Comparison of ENCODE assay signal across 16 cellular contexts in the genomic region with DNA sequence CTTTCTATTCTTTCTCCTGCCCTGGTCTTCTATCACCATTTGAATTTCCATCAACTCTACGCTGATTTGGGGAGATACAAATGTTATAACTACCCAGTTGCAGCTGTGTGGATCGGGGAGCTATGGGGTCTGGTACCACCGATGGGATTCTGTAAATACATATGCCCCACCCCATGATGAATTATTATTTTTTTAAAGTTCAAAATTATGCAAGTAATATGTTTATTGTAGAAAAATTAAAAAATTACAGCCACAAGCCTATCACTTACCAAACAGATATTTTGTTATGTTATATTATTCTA. TPM values are rescaled to one million over a fixed set of nuclear protein-coding genes. Genes with fewer than 3 reads are reported as not detected.
DNase-seq lines count a peak whose midpoint lies in the region; ATAC-seq, FAIRE-seq and TF ChIP-seq lines count a peak whose summit lies in the region.
"Had no signal": no experiment of that assay in that cellular context is flagged by ENCODE, and none has a peak within 500 bp of the region (broad histone marks: within the 10 kb centered on the region; RNA-seq: fewer than 3 reads in every experiment).

No MANE protein-coding gene starts in this region.

- no peaks in the 10 kb centered on the region for H3K36me3 Mint-ChIP-seq in activated CD8-positive, alpha-beta T cell treated with anti-CD3 and anti-CD28 coated beads for 36 hours (ENCODE audit: low read depth)
- no peaks in the 10 kb centered on the region for H3K36me3 Mint-ChIP-seq in activated CD8-positive, alpha-beta T cell treated with anti-CD3 and anti-CD28 coated beads, Interleukin-2, amount 10 ng/mL, durations not matched to agents 7 days and 5 days (ENCODE audit: low read depth)
- H3K36me3 Mint-ChIP-seq in astrocyte (ENCODE audit: low read depth, unreplicated experiment): no peaks in the 10 kb centered on the region
- no peaks in the 10 kb centered on the region for H3K36me3 Mint-ChIP-seq in activated T-cell treated with anti-CD3 and anti-CD28 coated beads, Interleukin-2, amount 50 U/mL, for 4 hours (ENCODE audit: insufficient read depth)
- H3K36me3 Mint-ChIP-seq: CD4-positive, alpha-beta memory T cell; T-cell had no signal

- no peak overlapping the region for H3K4me3 Mint-ChIP-seq in activated CD8-positive, alpha-beta T cell treated with anti-CD3 and anti-CD28 coated beads for 36 hours
- H3K4me3 Mint-ChIP-seq in activated CD8-positive, alpha-beta T cell treated with anti-CD3 and anti-CD28 coated beads, Interleukin-2, amount 10 ng/mL, durations not matched to agents 7 days and 5 days: no peak overlapping the region
- no peak overlapping the region for H3K4me3 Mint-ChIP-seq in astrocyte (ENCODE audit: unreplicated experiment)
- no peak overlapping the region for H3K4me3 Mint-ChIP-seq in activated T-cell treated with anti-CD3 and anti-CD28 coated beads, Interleukin-2, amount 50 U/mL, for 4 hours
- H3K4me3 Mint-ChIP-seq: activated T-cell treated with anti-CD3 and anti-CD28 coated beads, Interleukin-2, amount 50 U/mL, for 24 hours; stimulated activated effector memory CD8-positive, alpha-beta T cell treated with anti-CD3 and anti-CD28 coated beads, Interleukin-12 subunit alpha, Interleukin-12 subunit beta, amount 100 ng/mL, for 72 hours; T-cell had no signal

- CTCF ChIA-PET in activated CD8-positive, alpha-beta T cell treated with anti-CD3 and anti-CD28 coated beads for 36 hours (lab: Charles Lee): interaction anchor here (0.6 to 5.2 kb wide), 66 partner anchors 10 to 491 kb away, joined by 3 to 281 read pairs (median 5); no protein-coding TSS in a partner anchor
- CTCF ChIA-PET in activated CD8-positive, alpha-beta T cell treated with anti-CD3 and anti-CD28 coated beads, Interleukin-2, amount 10 ng/mL, durations not matched to agents 7 days and 5 days (lab: Charles Lee): interaction anchor here (0.8 to 5.8 kb wide), 67 partner anchors 10 to 434 kb away, joined by 3 to 279 read pairs (median 4); partner anchors contain the start of gene HSPA8

- H3K36me3 ChIP-seq in KMS-11 (ENCODE audit: insufficient read depth) (no peaks in the 10 kb centered on the region), astrocyte (ENCODE audit: insufficient read depth, low read length) (no peaks in the 10 kb centered on the region), osteoblast (ENCODE audit: insufficient read depth, low read length) (no peaks in the 10 kb centered on the region)
- H3K36me3 ChIP-seq: HAP-1, thyroid gland had no signal

- intact Hi-C loops in activated CD8-positive, alpha-beta T cell treated with anti-CD3 and anti-CD28 coated beads for 36 hours (cut with micrococcal nuclease): loop anchor here (1.0 kb wide), 1 partner anchor 136 kb away; no protein-coding TSS in a partner anchor

- no peak overlapping the region for H3K4me2 ChIP-seq in KMS-11
- peak overlapping the region; percentile 64 for H3K4me2 ChIP-seq in astrocyte (ENCODE audit: low read length)
- peak overlapping the region; percentile 74 for H3K4me2 ChIP-seq in osteoblast (ENCODE audit: insufficient read depth, low read length)

- no peaks in the 10 kb centered on the region for H3K79me2 ChIP-seq in KMS-11 (ENCODE audit: insufficient read depth, low read depth)
- no peaks in the 10 kb centered on the region for H3K79me2 ChIP-seq in astrocyte (ENCODE audit: insufficient read depth, low read length)
- no peaks in the 10 kb centered on the region for H3K79me2 ChIP-seq in osteoblast (ENCODE audit: insufficient read depth, low read length)

- no peaks in the 10 kb centered on the region for H3K27me3 ChIP-seq in KMS-11 (ENCODE audit: insufficient read depth, low read depth)
- no peaks in the 10 kb centered on the region for H3K27me3 ChIP-seq in astrocyte (ENCODE audit: insufficient read depth, low read length)
- H3K27me3 ChIP-seq in osteoblast (ENCODE audit: insufficient read depth, low read length): no peaks in the 10 kb centered on the region
- H3K27me3 ChIP-seq: thyroid gland had no signal

- no peaks in the 10 kb centered on the region for H4K20me1 ChIP-seq in KMS-11 (ENCODE audit: insufficient read depth)
- no peaks in the 10 kb centered on the region for H4K20me1 ChIP-seq in astrocyte (ENCODE audit: insufficient read depth, low read length)
- no peaks in the 10 kb centered on the region for H4K20me1 ChIP-seq in osteoblast (ENCODE audit: insufficient read depth, low read length)

- DNase-seq in activated CD8-positive, alpha-beta T cell treated with anti-CD3 and anti-CD28 coated beads for 36 hours: no peak
- DNase-seq in activated CD8-positive, alpha-beta T cell treated with anti-CD3 and anti-CD28 coated beads, Interleukin-2, amount 10 ng/mL, durations not matched to agents 7 days and 5 days: no peak
- DNase-seq in astrocyte (ENCODE audit: low read depth) (no peak), osteoblast (ENCODE audit: insufficient read length, low spot score, missing footprints) (no peak), kidney glomerular epithelial cell (lab: John Stamatoyannopoulos, UW) (no peak), NOMO-1 (lab: John Stamatoyannopoulos, UW; ENCODE audit: unreplicated experiment in 2 of 2) (no peak)
- no peak for DNase-seq in activated T-cell treated with anti-CD3 and anti-CD28 coated beads, Interleukin-2, amount 50 U/mL, for 4 hours

- H3K27ac ChIP-seq in KMS-11: no peak overlapping the region
- H3K27ac ChIP-seq in astrocyte (ENCODE audit: low read depth, low read length): no peak overlapping the region
- no peak overlapping the region for H3K27ac ChIP-seq in osteoblast (ENCODE audit: low read depth, low read length)
- H3K27ac ChIP-seq: coronary artery, thyroid gland had no signal

- H3K4me3 ChIP-seq in KMS-11 (IDR thresholded peaks at IDR 0.05; ENCODE audit: insufficient read depth, low read depth, low read length) (no peak overlapping the region), astrocyte (ENCODE audit: insufficient read depth, low read depth, low read length) (no peak overlapping the region), osteoblast (ENCODE audit: insufficient read depth, low read length) (no peak overlapping the region)
- H3K4me3 ChIP-seq: HAP-1, mucosa of descending colon, thyroid gland had no signal

- no peak for FAIRE-seq in astrocyte (lab: Jason Lieb, UNC)

- no peaks in the 10 kb centered on the region for H3K4me1 ChIP-seq in KMS-11 (ENCODE audit: low read depth, poor library complexity, severe bottlenecking)
- H3K4me1 ChIP-seq in astrocyte (ENCODE audit: insufficient read depth, low read length): peaks cover 3% of the 10 kb centered on the region
- peaks cover 25% of the 10 kb centered on the region for H3K4me1 ChIP-seq in osteoblast (ENCODE audit: insufficient read depth, low read length)
- H3K4me1 ChIP-seq: HAP-1 had no signal

- H3K27me3 Mint-ChIP-seq in activated CD8-positive, alpha-beta T cell treated with anti-CD3 and anti-CD28 coated beads for 36 hours: peaks cover 11% of the 10 kb centered on the region
- peaks cover 26% of the 10 kb centered on the region for H3K27me3 Mint-ChIP-seq in activated CD8-positive, alpha-beta T cell treated with anti-CD3 and anti-CD28 coated beads, Interleukin-2, amount 10 ng/mL, durations not matched to agents 7 days and 5 days (ENCODE audit: low read depth)
- peaks cover under 1% of the 10 kb centered on the region for H3K27me3 Mint-ChIP-seq in astrocyte (ENCODE audit: low read depth, unreplicated experiment)
- H3K27me3 Mint-ChIP-seq in activated T-cell treated with anti-CD3 and anti-CD28 coated beads, Interleukin-2, amount 50 U/mL, for 4 hours (ENCODE audit: low read depth): peaks cover 2% of the 10 kb centered on the region

- POLR2A ChIA-PET in activated CD8-positive, alpha-beta T cell treated with anti-CD3 and anti-CD28 coated beads for 36 hours (lab: Charles Lee): interaction anchor here (0.7 to 1.1 kb wide), 3 partner anchors 11 to 137 kb away, joined by 3 to 5 read pairs (median 4); no protein-coding TSS in a partner anchor
- POLR2A ChIA-PET in activated CD8-positive, alpha-beta T cell treated with anti-CD3 and anti-CD28 coated beads, Interleukin-2, amount 10 ng/mL, durations not matched to agents 7 days and 5 days (lab: Charles Lee): interaction anchor here (0.6 to 1.1 kb wide), 4 partner anchors 10 to 194 kb away, joined by 3 to 4 read pairs (median 4); partner anchors contain the start of gene HSPA8

- H2AFZ ChIP-seq in KMS-11 (ENCODE audit: low read depth): no peak overlapping the region
- no peak overlapping the region for H2AFZ ChIP-seq in astrocyte (ENCODE audit: low read depth, low read length)
- no peak overlapping the region for H2AFZ ChIP-seq in osteoblast (ENCODE audit: low read length)

- H3K4me1 Mint-ChIP-seq in activated CD8-positive, alpha-beta T cell treated with anti-CD3 and anti-CD28 coated beads for 36 hours (ENCODE audit: low read depth): peaks cover 4% of the 10 kb centered on the region
- H3K4me1 Mint-ChIP-seq in activated CD8-positive, alpha-beta T cell treated with anti-CD3 and anti-CD28 coated beads, Interleukin-2, amount 10 ng/mL, durations not matched to agents 7 days and 5 days (ENCODE audit: low read depth): peaks cover 7% of the 10 kb centered on the region
- H3K4me1 Mint-ChIP-seq in astrocyte (ENCODE audit: low read depth, unreplicated experiment): peaks cover 17% of the 10 kb centered on the region
- no peaks in the 10 kb centered on the region for H3K4me1 Mint-ChIP-seq in activated T-cell treated with anti-CD3 and anti-CD28 coated beads, Interleukin-2, amount 50 U/mL, for 4 hours (ENCODE audit: low read depth)

- ATAC-seq in activated CD8-positive, alpha-beta T cell treated with anti-CD3 and anti-CD28 coated beads for 36 hours: no peak
- ATAC-seq in activated CD8-positive, alpha-beta T cell treated with anti-CD3 and anti-CD28 coated beads, Interleukin-2, amount 10 ng/mL, durations not matched to agents 7 days and 5 days: no peak
- ATAC-seq in activated T-cell treated with anti-CD3 and anti-CD28 coated beads, Interleukin-2, amount 50 U/mL, for 4 hours: no peak

- H3K9ac ChIP-seq in KMS-11 (no peak overlapping the region), astrocyte (ENCODE audit: low read length) (no peak overlapping the region)

- H3K9me3 ChIP-seq in astrocyte (ENCODE audit: insufficient read depth, low read depth, low read length) (no peaks in the 10 kb centered on the region), osteoblast (ENCODE audit: low read depth, low read length) (no peaks in the 10 kb centered on the region)
- H3K9me3 ChIP-seq: HAP-1, mucosa of descending colon, thyroid gland had no signal

- H3K9me3 Mint-ChIP-seq in activated CD8-positive, alpha-beta T cell treated with anti-CD3 and anti-CD28 coated beads for 36 hours: no peaks in the 10 kb centered on the region
- H3K9me3 Mint-ChIP-seq in activated CD8-positive, alpha-beta T cell treated with anti-CD3 and anti-CD28 coated beads, Interleukin-2, amount 10 ng/mL, durations not matched to agents 7 days and 5 days (ENCODE audit: insufficient read depth): no peaks in the 10 kb centered on the region
- H3K9me3 Mint-ChIP-seq in astrocyte (ENCODE audit: unreplicated experiment): peaks cover 2% of the 10 kb centered on the region
- no peaks in the 10 kb centered on the region for H3K9me3 Mint-ChIP-seq in activated T-cell treated with anti-CD3 and anti-CD28 coated beads, Interleukin-2, amount 50 U/mL, for 4 hours
- H3K9me3 Mint-ChIP-seq: activated T-cell treated with anti-CD3 and anti-CD28 coated beads, Interleukin-2, amount 50 U/mL, for 24 hours; CD4-positive, alpha-beta memory T cell; stimulated activated effector memory CD8-positive, alpha-beta T cell treated with anti-CD3 and anti-CD28 coated beads, Interleukin-12 subunit alpha, Interleukin-12 subunit beta, amount 100 ng/mL, for 72 hours; T-cell had no signal

- TF ChIP-seq CTCF in activated CD8-positive, alpha-beta T cell treated with anti-CD3 and anti-CD28 coated beads for 36 hours (IDR thresholded peaks at IDR 0.05): peak; percentile 59
- peak; percentile 40; the same call in 1 of the 2 replicates for TF ChIP-seq CTCF in KMS-11 (conservative IDR thresholded peaks at IDR 0.05; ENCODE audit: low read depth, low read length)
- TF ChIP-seq CTCF in astrocyte (IDR thresholded peaks at IDR 0.05; ENCODE audit: insufficient read depth, low read depth, low read length): no peak
- no peak for TF ChIP-seq CTCF in osteoblast (IDR thresholded peaks at IDR 0.05; ENCODE audit: extremely low read depth, low read depth, low read length)

- no peak overlapping the region for H3K27ac Mint-ChIP-seq in activated CD8-positive, alpha-beta T cell treated with anti-CD3 and anti-CD28 coated beads for 36 hours
- no peak overlapping the region for H3K27ac Mint-ChIP-seq in activated CD8-positive, alpha-beta T cell treated with anti-CD3 and anti-CD28 coated beads, Interleukin-2, amount 10 ng/mL, durations not matched to agents 7 days and 5 days
- H3K27ac Mint-ChIP-seq in astrocyte (ENCODE audit: unreplicated experiment): no peak overlapping the region
- H3K27ac Mint-ChIP-seq: activated T-cell treated with anti-CD3 and anti-CD28 coated beads, Interleukin-2, amount 50 U/mL, for 24 hours; CD4-positive, alpha-beta memory T cell; T-cell had no signal

RNA-seq across cellular contexts. Expression of gene CLMP, which starts 52.4 kb away (rescaled TPM):
- under 1 TPM in 1 of 2 experiments, not detected in 1; 0.09 TPM for total RNA-seq in activated CD8-positive, alpha-beta T cell treated with anti-CD3 and anti-CD28 coated beads for 36 hours
- total RNA-seq in activated CD8-positive, alpha-beta T cell treated with anti-CD3 and anti-CD28 coated beads, Interleukin-2, amount 10 ng/mL, durations not matched to agents 7 days and 5 days: under 1 TPM; 0.29 TPM
- total RNA-seq in astrocyte: 16.0 and 26.5 TPM in 2 replicates
- 174 and 210 TPM in 2 replicates for total RNA-seq in osteoblast
- total RNA-seq in activated T-cell treated with anti-CD3 and anti-CD28 coated beads, Interleukin-2, amount 50 U/mL, for 4 hours: under 1 TPM; 0.11 to 0.25 (median 0.11) TPM

Comparison
In these comparisons a context has a peak if more than half of its experiments do, and no peak if none do; other contexts are left out.
1. CTCF ChIP-seq: peak in activated CD8-positive, alpha-beta T cell treated with anti-CD3 and anti-CD28 coated beads for 36 hours (single experiment) and KMS-11 (single experiment); none in astrocyte (single experiment) and osteoblast (single experiment).
2. RNA of gene CLMP, which starts 52.4 kb away (total RNA-seq): 174 to 210 TPM in osteoblast and 16.0 to 26.5 TPM in astrocyte; 0.29 TPM in activated CD8-positive, alpha-beta T cell treated with anti-CD3 and anti-CD28 coated beads, Interleukin-2, amount 10 ng/mL, durations not matched to agents 7 days and 5 days, 0.11 to 0.25 TPM in activated T-cell treated with anti-CD3 and anti-CD28 coated beads, Interleukin-2, amount 50 U/mL, for 4 hours and 0.09 TPM in activated CD8-positive, alpha-beta T cell treated with anti-CD3 and anti-CD28 coated beads for 36 hours; every median in the first group is over 10 times any median in the second.